In genomic region chr5:180850434-180851078, GRCh38 we compare ENCODE assay signal across 19 cellular contexts. TPM values are rescaled to one million over a fixed set of nuclear protein-coding genes. Genes with fewer than 3 reads are reported as not detected.
A peak's percentile ranks its signal among the peaks of the same experiment; 100 is the strongest.
DNase-seq lines count a peak whose midpoint lies in the region; ATAC-seq, FAIRE-seq and TF ChIP-seq lines count a peak whose summit lies in the region.
"Had no signal": no experiment of that assay in that cellular context is flagged by ENCODE, and none has a peak within 500 bp of the region (broad histone marks: within the 10 kb centered on the region; RNA-seq: fewer than 3 reads in every experiment).

No MANE protein-coding gene starts in this region.

- intact Hi-C loops in HCT116 (cut with micrococcal nuclease) (no loop called here), GM12878 (cut with micrococcal nuclease; ENCODE audit: unreplicated experiment) (no loop called here)

- H2AFZ ChIP-seq in HCT116 (ENCODE audit: low read depth, low read length, poor library complexity, severe bottlenecking) (no peak overlapping the region), GM12878 (ENCODE audit: control insufficient read depth, low read depth, low read length) (no peak overlapping the region)

- peaks cover 48% of the 10 kb centered on the region for H3K9me3 Mint-ChIP-seq in HFFc6

- in situ Hi-C loops in GM12878 (cut with MboI): no loop called here

- RAD21 ChIA-PET in HCT116 (lab: Charles Lee; ENCODE audit: low non-redundant PET in 1 of 2, low total read pairs in 2 of 2, uncharacterized antibody in 2 of 2, unreplicated experiment in 2 of 2): no interaction called here
- RAD21 ChIA-PET in GM12878 (lab: Charles Lee; ENCODE audit: unreplicated experiment): no interaction called here

- H3K27me3 ChIP-seq in BLaER1 (no peaks in the 10 kb centered on the region), HCT116 (ENCODE audit: insufficient read depth, low read length) (no peaks in the 10 kb centered on the region), GM12878 (replicated peaks in 1 of 2; ENCODE audit: control insufficient read depth in 2 of 2, insufficient read depth in 2 of 2, low read length in 1 of 2) (no peaks in the 10 kb centered on the region), iPS-20b (ENCODE audit: insufficient read depth, low read length) (no peaks in the 10 kb centered on the region)
- H3K27me3 ChIP-seq: SJSA1 had no signal

- SMC1A ChIA-PET in GM12878 (lab: Charles Lee; ENCODE audit: uncharacterized antibody, unreplicated experiment): interaction anchor here (0.8 to 1.1 kb wide), 4 partner anchors 29 to 300 kb away, joined by 3 to 4 read pairs (median 3); no protein-coding TSS in a partner anchor

- H3K4me1 ChIP-seq in BLaER1 (no peaks in the 10 kb centered on the region), HCT116 (ENCODE audit: control insufficient read depth in 1 of 2, insufficient read depth in 2 of 2, low read length in 2 of 2) (no peaks in the 10 kb centered on the region), GM12878 (ENCODE audit: control insufficient read depth, insufficient read depth, low read length) (no peaks in the 10 kb centered on the region), iPS-20b (ENCODE audit: insufficient read depth, low read length) (no peaks in the 10 kb centered on the region)
- H3K4me1 ChIP-seq: SJSA1 had no signal

- BruUV-seq in HCT116 (replicated peaks; lab: Mats Ljungman, UMichigan) (no TSS peak), GM12878 (replicated peaks; lab: Mats Ljungman, UMichigan) (TSS peak; percentile 18)

- peaks cover 9% of the 10 kb centered on the region for H3K4me1 Mint-ChIP-seq in HFFc6 (ENCODE audit: low read depth)

- H3K4me2 ChIP-seq in BLaER1 (no peak overlapping the region), HCT116 (ENCODE audit: low read length) (no peak overlapping the region), GM12878 (ENCODE audit: control insufficient read depth, insufficient read depth) (no peak overlapping the region)

- H3K27ac ChIP-seq in BLaER1 (no peak overlapping the region), HCT116 (ENCODE audit: low read depth, low read length) (no peak overlapping the region), GM12878 (ENCODE audit: control insufficient read depth, insufficient read depth) (no peak overlapping the region), iPS-20b (ENCODE audit: low read length) (no peak overlapping the region)
- H3K27ac ChIP-seq: SJSA1 had no signal

- H4K20me1 ChIP-seq in BLaER1 (0 out of 2 replicates have a peak, but pooled peaks cover 4% of the 10 kb centered on the region), HCT116 (ENCODE audit: insufficient read depth) (no peaks in the 10 kb centered on the region), GM12878 (ENCODE audit: control insufficient read depth, insufficient read depth) (no peaks in the 10 kb centered on the region)

- no peaks in the 10 kb centered on the region for H3K9me2 ChIP-seq in HCT116 (ENCODE audit: insufficient read depth)

- TF ChIP-seq POLR2A in HCT116 (IDR thresholded peaks at IDR 0.05; ENCODE audit: borderline replicate concordance, extremely low read depth, insufficient read depth, insufficient read length): no peak
- no peak for TF ChIP-seq POLR2A in GM12878 (IDR thresholded peaks at IDR 0.05; ENCODE audit: low read depth, low read length)

- H3K4me3 ChIP-seq in BLaER1 (peak overlapping the region; percentile 44), HCT116 (replicated peaks in 1 of 2; ENCODE audit: low read depth in 1 of 2, low read length in 2 of 2) (no peak overlapping the region), GM12878 (no peak overlapping the region), iPS-20b (ENCODE audit: low read length) (peak overlapping the region; percentile 35; the same call in 1 of the 2 replicates)
- H3K4me3 ChIP-seq: SJSA1 had no signal

- CTCF ChIA-PET in HCT116 (lab: Charles Lee) (no interaction called here), GM12878 (lab: Yijun Ruan, JAX) (interaction anchor here (0.8 to 2.6 kb wide), 4 partner anchors 9 to 68 kb away, joined by 3 to 6 read pairs (median 3); partner anchors contain the start of gene MGAT1)

- POLR2A ChIA-PET in HCT116 (lab: Charles Lee) (no interaction called here), GM12878 (lab: Charles Lee) (interaction anchor here (1.0 kb wide), 2 partner anchors 13 to 19 kb away, joined by 3 read pairs; no protein-coding TSS in a partner anchor)

- H3K27me3 Mint-ChIP-seq in HFFc6 (ENCODE audit: insufficient read depth): no peaks in the 10 kb centered on the region; the same call in 1 of the 2 replicates

- H3K36me3 ChIP-seq in BLaER1 (peaks cover 85% of the 10 kb centered on the region), HCT116 (ENCODE audit: control insufficient read depth in 1 of 2, insufficient read depth in 2 of 2, low read length in 2 of 2) (peaks cover 21 to 65% of the 10 kb centered on the region in 2 experiments), GM12878 (ENCODE audit: control insufficient read depth in 2 of 2, insufficient read depth in 2 of 2, low read length in 1 of 2) (peaks cover 12 to 26% of the 10 kb centered on the region in 2 experiments), iPS-20b (ENCODE audit: insufficient read depth, low read depth, low read length) (peaks cover 92% of the 10 kb centered on the region)

- H3K9me3 ChIP-seq in BLaER1 (peaks cover 51% of the 10 kb centered on the region), HCT116 (ENCODE audit: control insufficient read depth in 1 of 2, insufficient read depth in 1 of 2, low read depth in 1 of 2, low read length in 2 of 2) (peaks cover 25 to 35% of the 10 kb centered on the region in 2 experiments; a peak in 3 of 4 replicates), GM12878 (replicated peaks; ENCODE audit: control insufficient read depth, insufficient read depth, low read length) (peaks cover 40% of the 10 kb centered on the region), iPS-20b (ENCODE audit: insufficient read depth, low read depth, low read length) (peaks cover 75% of the 10 kb centered on the region)

- TF ChIP-seq CTCF in HCT116 (IDR thresholded peaks at IDR 0.05 in 2 of 3, conservative IDR thresholded peaks at IDR 0.05 in 1 of 3; ENCODE audit: borderline replicate concordance in 1 of 3, insufficient read depth in 1 of 3, low read depth in 2 of 3, low read length in 2 of 3) (no peak), GM12878 (IDR thresholded peaks at IDR 0.05 in 2 of 3, conservative IDR thresholded peaks at IDR 0.05 in 1 of 3; ENCODE audit: control insufficient read depth in 2 of 3, extremely low read depth in 1 of 3, insufficient read depth in 1 of 3, low read depth in 3 of 3, low read length in 3 of 3) (no peak), HFFc6 (IDR thresholded peaks at IDR 0.05) (no peak)

- H3K9ac ChIP-seq in BLaER1 (no peak overlapping the region), HCT116 (ENCODE audit: low read length) (no peak overlapping the region), GM12878 (ENCODE audit: control insufficient read depth, insufficient read depth, low read length) (no peak overlapping the region), iPS-20b (ENCODE audit: low read depth, low read length) (no peak overlapping the region)

- peaks cover 98% of the 10 kb centered on the region for H3K36me3 Mint-ChIP-seq in HFFc6 (ENCODE audit: low read depth)

- H3K79me2 ChIP-seq in HCT116 (ENCODE audit: insufficient read depth, low read length) (peaks cover 6% of the 10 kb centered on the region; the same call in 1 of the 2 replicates), GM12878 (ENCODE audit: control insufficient read depth, insufficient read depth, low read length) (no peaks in the 10 kb centered on the region)

- no peak overlapping the region for H3K4me3 Mint-ChIP-seq in HFFc6
- H3K4me3 Mint-ChIP-seq: CD8-positive, alpha-beta T cell had no signal

- 98% methylated on average over 10 of the region's 10 CpGs for WGBS in GM12878 (ENCODE audit: insufficient coverage, insufficient replicate concordance, low lambda C conversion rate, missing lambda C conversion rate)

- ATAC-seq in HCT116: no peak
- no peak for ATAC-seq in GM12878
- ATAC-seq in HG03457 (IDR thresholded peaks at IDR 0.05; ENCODE audit: unreplicated experiment): no peak
- no peak for ATAC-seq in HG02852 (IDR thresholded peaks at IDR 0.05; ENCODE audit: unreplicated experiment)
- ATAC-seq: CD8-positive, alpha-beta T cell; Panc1 had no signal

- no peak for FAIRE-seq in GM12878 (lab: Jason Lieb, UNC)
- FAIRE-seq: A204.1, HTR-8/SVneo had no signal

- no peak overlapping the region for H3K27ac Mint-ChIP-seq in HFFc6
- H3K27ac Mint-ChIP-seq: CD8-positive, alpha-beta T cell had no signal

- DNase-seq in HCT116 (ENCODE audit: low read depth, low spot score) (no peak), GM12878 (ENCODE audit: low read depth, low spot score) (no peak), HFFc6 (no peak), T-helper 2 cell (no peak)
- DNase-seq: CD8-positive, alpha-beta T cell; H7; NCI-H1105 treated with DMSO at 0.1 percent for 48 hours; NCI-H1694 treated with DMSO at 0.1 percent for 48 hours; NCI-H510A; NCI-H774 had no signal

- TF ChIP-seq RAD21 in HCT116 (IDR thresholded peaks at IDR 0.05; ENCODE audit: low read depth) (no peak), GM12878 (IDR thresholded peaks at IDR 0.05; ENCODE audit: insufficient read depth, low read depth, low read length) (no peak)

- no peak for TF ChIP-seq EP300 in GM12878 (IDR thresholded peaks at IDR 0.05; ENCODE audit: borderline replicate concordance in 1 of 2, control insufficient read depth in 1 of 2, low read depth in 2 of 2, low read length in 2 of 2)

RNA-seq across cellular contexts. Expression of gene ZFP62, which starts 10.5 kb away (rescaled TPM):
- total RNA-seq in HCT116 (2021; ENCODE audit: unreplicated experiment) (30.7 TPM), GM12878 (2014; rRNA removed) (19.6 and 24.0 TPM in 2 replicates), GM12878 (2014; rRNA removed; fragmentation: Illumina TruSeq; extraction: Trizol) (26.8 and 27.4 TPM in 2 replicates), GM12878 (2021) (20.3 and 24.8 TPM in 2 replicates)
- polyA plus RNA-seq in HCT116 (2012): 15.9 and 20.4 TPM in 2 replicates
- 92.1 and 95.1 TPM in 2 replicates for total RNA-seq in GM12878 (2013; cell fraction: nucleolus; rRNA removed)
- polyA plus RNA-seq in GM12878 (2011; ENCODE audit: low read depth): 8.8 TPM
- polyA plus RNA-seq in GM12878 (2011; rRNA removed) (39.7 and 69.5 TPM in 2 replicates), GM12878 (2014; fragmentation: Illumina TruSeq; extraction: Trizol) (21.8 and 32.2 TPM in 2 replicates), GM12878 (2014; fragmentation: Nextera tagmentation; extraction: Ambion mirVana) (10 to 100 TPM in 1 of 2 experiments, 1 to 10 TPM in 1; 9.2 to 16.4 TPM), GM12878 (2014; rRNA removed) (14.8 and 17.1 TPM in 2 replicates), GM12878 (2016; fragmentation: Nextera tagmentation; extraction: Ambion mirVana) (10 to 100 TPM; 24.6 to 26.0 TPM)
- 10.8 and 11.9 TPM in 2 replicates for polyA plus RNA-seq in GM12878 (2011; cell fraction: cytosol; rRNA removed)
- polyA plus RNA-seq in GM12878 (2011; cell fraction: nucleus; rRNA removed): 53.4 and 65.6 TPM in 2 replicates
- 16.1 and 21.7 TPM in 2 replicates for polyA plus RNA-seq in GM12878 (2012)
- polyA minus RNA-seq in GM12878 (2011; rRNA and poly(A)+ RNA removed): 20.1 and 25.2 TPM in 2 replicates
- polyA minus RNA-seq in GM12878 (2011; cell fraction: cytosol; rRNA and poly(A)+ RNA removed): 8.0 and 10.0 TPM in 2 replicates
- polyA minus RNA-seq in GM12878 (2011; cell fraction: nucleus; rRNA and poly(A)+ RNA removed): 17.4 and 22.6 TPM in 2 replicates
- total RNA-seq in HFFc6 (2021; fragmentation: NEBNext Ultra II Directional; extraction: Animal tissue kit (Norgen Biotek cat#: 25700)): 10 to 100 TPM in 4 of 6 experiments, 1 to 10 TPM in 2; 9.6 to 12.1 (median 10.2) TPM

RNA-seq across cellular contexts. Expression of gene MGAT1, which starts 48.0 kb away (rescaled TPM):
- 53.0 TPM for total RNA-seq in HCT116 (2021; ENCODE audit: unreplicated experiment)
- 44.8 and 49.4 TPM in 2 replicates for polyA plus RNA-seq in HCT116 (2012)
- total RNA-seq in GM12878 (2013; cell fraction: nucleolus; rRNA removed): 148 and 157 TPM in 2 replicates
- total RNA-seq in GM12878 (2014; rRNA removed): 44.6 and 50.7 TPM in 2 replicates
- 32.5 and 33.6 TPM in 2 replicates for total RNA-seq in GM12878 (2014; rRNA removed; fragmentation: Illumina TruSeq; extraction: Trizol)
- total RNA-seq in GM12878 (2021): 76.4 and 82.3 TPM in 2 replicates
- polyA plus RNA-seq in GM12878 (2011; ENCODE audit: low read depth): 61.9 TPM
- polyA plus RNA-seq in GM12878 (2011; rRNA removed): 74.1 and 88.4 TPM in 2 replicates
- polyA plus RNA-seq in GM12878 (2011; cell fraction: cytosol; rRNA removed): 118 and 136 TPM in 2 replicates
- polyA plus RNA-seq in GM12878 (2011; cell fraction: nucleus; rRNA removed): 129 and 130 TPM in 2 replicates
- 109 and 110 TPM in 2 replicates for polyA plus RNA-seq in GM12878 (2012)
- 32.3 and 38.1 TPM in 2 replicates for polyA plus RNA-seq in GM12878 (2014; fragmentation: Illumina TruSeq; extraction: Trizol)
- 1 to 10 TPM; 3.1 to 7.7 TPM for polyA plus RNA-seq in GM12878 (2014; fragmentation: Nextera tagmentation; extraction: Ambion mirVana)
- 74.7 and 90.4 TPM in 2 replicates for polyA plus RNA-seq in GM12878 (2014; rRNA removed)
- 10 to 100 TPM; 75.2 to 85.9 TPM for polyA plus RNA-seq in GM12878 (2016; fragmentation: Nextera tagmentation; extraction: Ambion mirVana)
- polyA minus RNA-seq in GM12878 (2011; rRNA and poly(A)+ RNA removed): 74.1 and 128 TPM in 2 replicates
- polyA minus RNA-seq in GM12878 (2011; cell fraction: cytosol; rRNA and poly(A)+ RNA removed): 60.1 and 60.4 TPM in 2 replicates
- polyA minus RNA-seq in GM12878 (2011; cell fraction: nucleus; rRNA and poly(A)+ RNA removed): 48.4 and 56.6 TPM in 2 replicates
- 100 to 1,000 TPM; 188 to 220 (median 206) TPM for total RNA-seq in HFFc6 (2021; fragmentation: NEBNext Ultra II Directional; extraction: Animal tissue kit (Norgen Biotek cat#: 25700))

RNA-seq across cellular contexts. Expression of gene BTNL8, which starts 48.4 kb away (rescaled TPM):
- not detected for total RNA-seq in HCT116 (2021; ENCODE audit: unreplicated experiment)
- not detected in 2 replicates for polyA plus RNA-seq in HCT116 (2012)
- total RNA-seq in GM12878 (2013; cell fraction: nucleolus; rRNA removed): 1.4 and 2.1 TPM in 2 replicates
- total RNA-seq in GM12878 (2014; rRNA removed): 0.33 and 0.56 TPM in 2 replicates
- total RNA-seq in GM12878 (2014; rRNA removed; fragmentation: Illumina TruSeq; extraction: Trizol): 0.13 and 0.14 TPM in 2 replicates
- total RNA-seq in GM12878 (2021): not detected in 2 replicates
- polyA plus RNA-seq in GM12878 (2011; ENCODE audit: low read depth): not detected
- 3.4 and 4.1 TPM in 2 replicates for polyA plus RNA-seq in GM12878 (2011; rRNA removed)
- 2.0 and 2.7 TPM in 2 replicates for polyA plus RNA-seq in GM12878 (2011; cell fraction: cytosol; rRNA removed)
- 2.9 and 4.3 TPM in 2 replicates for polyA plus RNA-seq in GM12878 (2011; cell fraction: nucleus; rRNA removed)
- polyA plus RNA-seq in GM12878 (2012): not detected in 2 replicates
- 0.19 and 0.43 TPM in 2 replicates for polyA plus RNA-seq in GM12878 (2014; fragmentation: Illumina TruSeq; extraction: Trizol)
- polyA plus RNA-seq in GM12878 (2014; fragmentation: Nextera tagmentation; extraction: Ambion mirVana): under 1 TPM; 0.31 to 0.39 TPM
- 0.06 and 0.22 TPM in 2 replicates for polyA plus RNA-seq in GM12878 (2014; rRNA removed)
- under 1 TPM in 1 of 2 experiments, not detected in 1; 0.15 TPM for polyA plus RNA-seq in GM12878 (2016; fragmentation: Nextera tagmentation; extraction: Ambion mirVana)
- 2.6 and 2.9 TPM in 2 replicates for polyA minus RNA-seq in GM12878 (2011; rRNA and poly(A)+ RNA removed)
- not detected in 2 replicates for polyA minus RNA-seq in GM12878 (2011; cell fraction: cytosol; rRNA and poly(A)+ RNA removed)
- polyA minus RNA-seq in GM12878 (2011; cell fraction: nucleus; rRNA and poly(A)+ RNA removed): 1.3 and 2.3 TPM in 2 replicates
- not detected for total RNA-seq in HFFc6 (2021; fragmentation: NEBNext Ultra II Directional; extraction: Animal tissue kit (Norgen Biotek cat#: 25700))
- total RNA-seq: CD8-positive, alpha-beta T cell; SJSA1 had no signal
- polyA plus RNA-seq: BJ had no signal

Comparison
In these comparisons a context has a peak if more than half of its experiments do, and no peak if none do; other contexts are left out.
1. H3K4me3 ChIP-seq: peak in BLaER1 (single experiment) and iPS-20b (single experiment); none in HCT116 (0 of 2) and GM12878 (single experiment).